In genomic region chrX:12874599-12874998, GRCh38 we compare ENCODE assay signal across 24 cellular contexts. TPM values are rescaled to one million over a fixed set of nuclear protein-coding genes. Genes with fewer than 3 reads are reported as not detected.
DNase-seq lines count a peak whose midpoint lies in the region; ATAC-seq lines count a peak whose summit lies in the region.
"Had no signal": no experiment of that assay in that cellular context is flagged by ENCODE, and none has a peak within 500 bp of the region (broad histone marks: within the 10 kb centered on the region; RNA-seq: fewer than 3 reads in every experiment).

No MANE protein-coding gene starts in this region.

- H3K4me1 ChIP-seq in BLaER1 treated with 17β-estradiol and CSF1 and Interleukin-3, amounts not matched to agents 10 nM and 100 nM = peaks cover 0 to 66% (median 14%) of the 10 kb centered on the region in 10 experiments; a peak in 12 of 20 replicates
- H3K4me1 ChIP-seq: body of pancreas, thyroid gland had no signal

- peaks cover 0 to 12% (median 0%) of the 10 kb centered on the region in 11 experiments; a peak in 4 of 22 replicates for H4K20me1 ChIP-seq in BLaER1 treated with 17β-estradiol and CSF1 and Interleukin-3, amounts not matched to agents 10 nM and 100 nM

- peak; percentile 46 for ATAC-seq in memory B cell (ENCODE audit: low read depth)
- ATAC-seq in GM21576 (IDR thresholded peaks at IDR 0.05; ENCODE audit: unreplicated experiment) = no peak
- ATAC-seq: body of pancreas, natural killer cell had no signal

- H3K27ac Mint-ChIP-seq in IgD-negative memory B cell (peak overlapping the region in 2 of 3 donors; percentile 52 to 85), memory B cell (peak overlapping the region; percentile 82)
- H3K27ac Mint-ChIP-seq: activated CD4-positive, alpha-beta T cell treated with anti-CD3 and anti-CD28 coated beads, Interleukin-2, amount 10 ng/mL, durations not matched to agents 7 days and 5 days; activated T-cell treated with anti-CD3 and anti-CD28 coated beads, Interleukin-2, amount 50 U/mL, for 24 hours; natural killer cell had no signal

- peak overlapping the region in 3 of 11 experiments; percentile 16 to 65 (median 42); a peak in 2 of 22 replicates for H3K9ac ChIP-seq in BLaER1 treated with 17β-estradiol and CSF1 and Interleukin-3, amounts not matched to agents 10 nM and 100 nM

- H3K27me3 Mint-ChIP-seq in IgD-negative memory B cell = peaks cover 2% of the 10 kb centered on the region
- no peaks in the 10 kb centered on the region for H3K27me3 Mint-ChIP-seq in memory B cell

- H3K4me3 ChIP-seq in BLaER1 treated with 17β-estradiol and CSF1 and Interleukin-3, amounts not matched to agents 10 nM and 100 nM = no peak overlapping the region
- H3K4me3 ChIP-seq: body of pancreas, skin epidermis, stomach, thyroid gland had no signal

- H3K9me3 ChIP-seq in BLaER1 treated with 17β-estradiol and CSF1 and Interleukin-3, amounts not matched to agents 10 nM and 100 nM (replicated peaks in 1 of 11) = peaks cover 0 to 13% (median 0%) of the 10 kb centered on the region in 11 experiments; a peak in 3 of 22 replicates
- H3K9me3 ChIP-seq: body of pancreas, stomach, thyroid gland had no signal

- peak overlapping the region in 2 of 4 donors; percentile 41 to 47 for H3K4me3 Mint-ChIP-seq in IgD-negative memory B cell
- H3K4me3 Mint-ChIP-seq in memory B cell = peak overlapping the region; percentile 3
- H3K4me3 Mint-ChIP-seq: activated CD4-positive, alpha-beta T cell treated with anti-CD3 and anti-CD28 coated beads, Interleukin-2, amount 10 ng/mL, durations not matched to agents 7 days and 5 days; activated T-cell treated with anti-CD3 and anti-CD28 coated beads, Interleukin-2, amount 50 U/mL, for 24 hours; natural killer cell had no signal

- peaks cover 95 to 100% (median 99%) of the 10 kb centered on the region in 11 experiments for H3K27me3 ChIP-seq in BLaER1 treated with 17β-estradiol and CSF1 and Interleukin-3, amounts not matched to agents 10 nM and 100 nM
- H3K27me3 ChIP-seq: body of pancreas, stomach, thyroid gland had no signal

- peaks cover 13 to 29% (median 28%) of the 10 kb centered on the region in 3 donors for H3K4me1 Mint-ChIP-seq in IgD-negative memory B cell
- peaks cover 21% of the 10 kb centered on the region for H3K4me1 Mint-ChIP-seq in memory B cell
- H3K4me1 Mint-ChIP-seq: activated CD4-positive, alpha-beta T cell treated with anti-CD3 and anti-CD28 coated beads, Interleukin-2, amount 10 ng/mL, durations not matched to agents 7 days and 5 days; natural killer cell had no signal

- peaks cover 0 to 34% (median 0%) of the 10 kb centered on the region in 11 experiments; a peak in 3 of 22 replicates for H3K36me3 ChIP-seq in BLaER1 treated with 17β-estradiol and CSF1 and Interleukin-3, amounts not matched to agents 10 nM and 100 nM
- H3K36me3 ChIP-seq: stomach, thyroid gland, WERI-Rb-1 had no signal

- H3K9me3 Mint-ChIP-seq in IgD-negative memory B cell = no peaks in the 10 kb centered on the region
- H3K9me3 Mint-ChIP-seq in memory B cell = no peaks in the 10 kb centered on the region
- H3K9me3 Mint-ChIP-seq: activated CD4-positive, alpha-beta T cell treated with anti-CD3 and anti-CD28 coated beads, Interleukin-2, amount 10 ng/mL, durations not matched to agents 7 days and 5 days; activated T-cell treated with anti-CD3 and anti-CD28 coated beads, Interleukin-2, amount 50 U/mL, for 24 hours; natural killer cell had no signal

- peak overlapping the region in 6 of 11 experiments; percentile 37 to 67 (median 56); a peak in 9 of 22 replicates for H3K27ac ChIP-seq in BLaER1 treated with 17β-estradiol and CSF1 and Interleukin-3, amounts not matched to agents 10 nM and 100 nM
- no peak overlapping the region for H3K27ac ChIP-seq in caudate nucleus (ENCODE audit: low read depth, low read length)
- H3K27ac ChIP-seq: body of pancreas, stomach, thyroid gland, WERI-Rb-1 had no signal

- peaks cover 4% of the 10 kb centered on the region for H3K36me3 Mint-ChIP-seq in IgD-negative memory B cell
- H3K36me3 Mint-ChIP-seq in memory B cell = peaks cover 9% of the 10 kb centered on the region
- H3K36me3 Mint-ChIP-seq: natural killer cell had no signal

- peak overlapping the region in 6 of 11 experiments; percentile 16 to 82 (median 61); a peak in 9 of 22 replicates for H3K4me2 ChIP-seq in BLaER1 treated with 17β-estradiol and CSF1 and Interleukin-3, amounts not matched to agents 10 nM and 100 nM

- peak; percentile 35 for DNase-seq in OCI-M1 (lab: John Stamatoyannopoulos, UW)
- DNase-seq in memory B cell (ENCODE audit: low spot score in 2 of 2) = no peak
- no peak for DNase-seq in caudate nucleus (lab: John Stamatoyannopoulos, UW)
- DNase-seq in cerebellar nuclear complex (lab: John Stamatoyannopoulos, UW) = no peak
- DNase-seq in germinal center (ENCODE audit: low spot score) = no peak
- DNase-seq: activated CD4-positive, alpha-beta T cell treated with anti-CD3 and anti-CD28 coated beads, Interleukin-2, amount 10 ng/mL, durations not matched to agents 7 days and 5 days; activated T-cell treated with anti-CD3 and anti-CD28 coated beads, Interleukin-2, amount 50 U/mL, for 24 hours; body of pancreas; COR-L47; GF-D8; HCEC 1CT; natural killer cell; NCI-H1092 treated with DMSO at 0.1 percent for 48 hours; NCI-H187 treated with DMSO at 0.1 percent for 48 hours; NCI-H2171 treated with DMSO at 0.1 percent for 48 hours; NCI-H524; NK-92 treated with Interleukin-12 subunit alpha and Interleukin-12 subunit beta, amount 100 ng/mL, for 24 hours; stomach; thyroid gland; WERI-Rb-1 had no signal

RNA-seq across cellular contexts. Expression of gene TLR7, which starts 7.7 kb away (rescaled TPM):
- 26.1 TPM for polyA plus RNA-seq in IgD-negative memory B cell

RNA-seq across cellular contexts. Expression of gene TLR8, which starts 31.8 kb away (rescaled TPM):
- 0.20 TPM for polyA plus RNA-seq in IgD-negative memory B cell
